Comparison of ENCODE assay signal across 8 cellular contexts in genomic region chr13:29508130-29508873, GRCh38.
DNase-seq lines count a peak whose midpoint lies in the region; ATAC-seq and TF ChIP-seq lines count a peak whose summit lies in the region.

No MANE protein-coding gene starts in this region.

- H3K9me3 Mint-ChIP-seq in activated CD4-positive, alpha-beta T cell treated with anti-CD3 and anti-CD28 coated beads, Interleukin-2, amount 10 ng/mL, durations not matched to agents 24 days and 14 days = no peaks in the 10 kb centered on the region

- H3K9ac ChIP-seq in colonic mucosa (ENCODE audit: low read depth in 2 of 2, low read length in 2 of 2) (no peak overlapping the region), liver (ENCODE audit: low read depth in 1 of 2, low read length in 2 of 2) (no peak overlapping the region)

- 49% methylated on average over 16 of the region's 16 CpGs for WGBS in liver

- TF ChIP-seq RAD21 in liver (IDR thresholded peaks at IDR 0.05) = peak; percentile 97

- intact Hi-C loops in activated CD4-positive, alpha-beta T cell treated with anti-CD3 and anti-CD28 coated beads, Interleukin-2, amount 10 ng/mL, durations not matched to agents 24 days and 14 days (cut with micrococcal nuclease) = loop anchor here (2.0 kb wide), 2 partner anchors 200 to 606 kb away; no protein-coding TSS in a partner anchor
- intact Hi-C loops in colonic mucosa (cut with DNase I) = loop anchor here (2.0 to 5.0 kb wide), 2 partner anchors 200 to 609 kb away; no protein-coding TSS in a partner anchor

- H3K4me3 Mint-ChIP-seq in activated CD4-positive, alpha-beta T cell treated with anti-CD3 and anti-CD28 coated beads, Interleukin-2, amount 10 ng/mL, durations not matched to agents 24 days and 14 days = no peak overlapping the region

- peaks cover 2% of the 10 kb centered on the region for H3K27me3 Mint-ChIP-seq in activated CD4-positive, alpha-beta T cell treated with anti-CD3 and anti-CD28 coated beads, Interleukin-2, amount 10 ng/mL, durations not matched to agents 24 days and 14 days

- H3K27ac ChIP-seq in colonic mucosa (no peak overlapping the region), liver (ENCODE audit: low read depth in 1 of 2, low read length in 2 of 2) (no peak overlapping the region)

- DNase-seq in NCI-H2081 (lab: John Stamatoyannopoulos, UW) = peak; percentile 67 to 71
- DNase-seq in NCI-H2081 treated with DMSO at 0.1 percent for 48 hours (lab: John Stamatoyannopoulos, UW) = no peak
- peak; percentile 88 for DNase-seq in NCI-H748 (lab: John Stamatoyannopoulos, UW; ENCODE audit: unreplicated experiment)
- peak; percentile 92 for DNase-seq in activated CD4-positive, alpha-beta T cell treated with anti-CD3 and anti-CD28 coated beads, Interleukin-2, amount 10 ng/mL, durations not matched to agents 24 days and 14 days
- peak; percentile 86 for DNase-seq in colonic mucosa
- peak; percentile 28 to 64 (median 45) for DNase-seq in stimulated activated CD4-positive, alpha-beta T cell treated with anti-CD3 and anti-CD28 coated beads, TNF-alpha, amount 100 ng/mL, for 1 hour (ENCODE audit: low read depth in 3 of 3, low spot score in 1 of 3)

- peaks cover 1% of the 10 kb centered on the region for H3K4me1 Mint-ChIP-seq in activated CD4-positive, alpha-beta T cell treated with anti-CD3 and anti-CD28 coated beads, Interleukin-2, amount 10 ng/mL, durations not matched to agents 24 days and 14 days

- ATAC-seq in HG03025 (IDR thresholded peaks at IDR 0.05; ENCODE audit: low FRiP score, unreplicated experiment) = peak; percentile 64

- H3K27me3 ChIP-seq in colonic mucosa (no peaks in the 10 kb centered on the region), liver (ENCODE audit: control insufficient read depth in 4 of 4, insufficient read depth in 4 of 4, low read length in 3 of 4) (peaks cover 0 to 2% (median 0%) of the 10 kb centered on the region in 4 donors)

- H3K36me3 ChIP-seq in colonic mucosa = no peaks in the 10 kb centered on the region
- no peaks in the 10 kb centered on the region for H3K36me3 ChIP-seq in liver (ENCODE audit: control insufficient read depth in 4 of 4, insufficient read depth in 3 of 4, low read depth in 1 of 4, low read length in 3 of 4)

- H3K27ac Mint-ChIP-seq in activated CD4-positive, alpha-beta T cell treated with anti-CD3 and anti-CD28 coated beads, Interleukin-2, amount 10 ng/mL, durations not matched to agents 24 days and 14 days = no peak overlapping the region

- TF ChIP-seq CTCF in colonic mucosa (IDR thresholded peaks at IDR 0.05) (peak; percentile 97), liver (IDR thresholded peaks at IDR 0.05; ENCODE audit: low read depth, low read length, missing input control) (peak; percentile 97)

- H3K4me1 ChIP-seq in colonic mucosa (peaks cover 8% of the 10 kb centered on the region), liver (ENCODE audit: control insufficient read depth in 4 of 4, insufficient read depth in 4 of 4, low read length in 3 of 4) (no peaks in the 10 kb centered on the region)

- H3K9me3 ChIP-seq in colonic mucosa = no peaks in the 10 kb centered on the region
- H3K9me3 ChIP-seq in liver (ENCODE audit: control insufficient read depth in 4 of 4, low read length in 3 of 4) = no peaks in the 10 kb centered on the region

- H3K4me3 ChIP-seq in colonic mucosa = no peak overlapping the region
- no peak overlapping the region for H3K4me3 ChIP-seq in liver (ENCODE audit: low read depth in 1 of 3, low read length in 3 of 3)

- peaks cover 26% of the 10 kb centered on the region for H3K36me3 Mint-ChIP-seq in activated CD4-positive, alpha-beta T cell treated with anti-CD3 and anti-CD28 coated beads, Interleukin-2, amount 10 ng/mL, durations not matched to agents 24 days and 14 days (ENCODE audit: low read depth)

TF ChIP-seq in liver, 16 proteins besides CTCF, POLR2A, EP300 and RAD21:
- TF ChIP-seq HNF4G (IDR thresholded peaks at IDR 0.05) = no peak
- no peak for TF ChIP-seq HNF4A (conservative IDR thresholded peaks at IDR 0.05)
- TF ChIP-seq ATF3 (IDR thresholded peaks at IDR 0.05) = no peak
- no peak for TF ChIP-seq REST (IDR thresholded peaks at IDR 0.05)
- no peak for TF ChIP-seq NR2F2 (IDR thresholded peaks at IDR 0.05)
- no peak for TF ChIP-seq YY1 (IDR thresholded peaks at IDR 0.05)
- TF ChIP-seq EGR1 (IDR thresholded peaks at IDR 0.05; ENCODE audit: low read depth in 2 of 2) = no peak
- no peak for TF ChIP-seq ZBTB33 (IDR thresholded peaks at IDR 0.05)
- TF ChIP-seq JUND (IDR thresholded peaks at IDR 0.05) = no peak
- TF ChIP-seq MAX (IDR thresholded peaks at IDR 0.05) = no peak
- TF ChIP-seq TAF1 (conservative IDR thresholded peaks at IDR 0.05) = no peak
- TF ChIP-seq FOXA2 (IDR thresholded peaks at IDR 0.05) = no peak
- no peak for TF ChIP-seq FOXA1 (IDR thresholded peaks at IDR 0.05)
- TF ChIP-seq GABPA (IDR thresholded peaks at IDR 0.05 in 1 of 2, conservative IDR thresholded peaks at IDR 0.05 in 1 of 2) = no peak
